ENCODE assay signal across 22 cellular contexts in the genomic region with DNA sequence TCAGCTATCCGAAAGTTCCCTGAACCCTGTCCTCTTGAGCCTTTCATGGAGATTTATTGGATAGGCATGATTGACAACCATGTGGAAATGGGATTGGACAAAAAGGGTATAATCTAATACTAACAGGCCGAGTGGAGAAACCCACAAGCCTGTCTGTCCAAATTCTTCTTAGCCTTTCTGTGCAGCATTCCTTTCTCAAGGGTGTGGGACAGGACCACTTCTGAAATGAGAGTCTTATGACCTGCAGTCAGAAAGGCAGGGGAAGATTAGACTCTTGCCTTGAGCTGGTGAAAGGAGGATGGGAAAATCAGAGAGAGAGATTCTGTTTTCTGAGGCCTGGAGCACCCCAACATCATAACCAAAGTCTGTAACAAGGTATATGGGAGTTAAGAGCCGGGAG.
"Had no signal": no experiment of that assay in that cellular context is flagged by ENCODE, and none has a peak within 500 bp of the region (broad histone marks: within the 10 kb centered on the region; RNA-seq: fewer than 3 reads in every experiment).

No MANE protein-coding gene starts in this region.

- ATAC-seq: left lobe of liver, right lobe of liver had no signal

- H3K36me3 ChIP-seq: cardiac muscle cell, colonic mucosa, right lobe of liver, transverse colon had no signal

- H3K4me1 ChIP-seq: right lobe of liver, testis had no signal

- H3K27ac Mint-ChIP-seq: nephron had no signal

- H3K4me3 ChIP-seq: cardiac muscle cell, colonic mucosa, lung, mucosa of descending colon, right lobe of liver, skin epidermis, testis, transverse colon had no signal

- H3K36me3 Mint-ChIP-seq: activated naive CD8-positive, alpha-beta T cell; brain had no signal

- H3K27me3 Mint-ChIP-seq: activated CD4-positive, alpha-beta T cell treated with anti-CD3 and anti-CD28 coated beads for 36 hours; activated naive CD8-positive, alpha-beta T cell; brain had no signal

- H3K9me3 ChIP-seq: colonic mucosa, mucosa of descending colon, right lobe of liver, testis, transverse colon had no signal

- H3K9me3 Mint-ChIP-seq: brain, nephron had no signal

- H3K27me3 ChIP-seq: cardiac muscle cell, colonic mucosa, right lobe of liver, testis, transverse colon had no signal

- H3K27ac ChIP-seq: cardiac muscle cell, colonic mucosa, right lobe of liver, testis, transverse colon had no signal

- H3K4me3 Mint-ChIP-seq: activated CD4-positive, alpha-beta T cell treated with anti-CD3 and anti-CD28 coated beads for 36 hours; activated naive CD8-positive, alpha-beta T cell; brain; nephron had no signal

- DNase-seq: activated CD4-positive, CD25-positive, alpha-beta regulatory T cell; activated CD8-positive, alpha-beta memory T cell treated with anti-CD3 and anti-CD28 coated beads for 24 hours; activated effector memory CD4-positive, alpha-beta T cell treated with Interleukin-2 at 50 U/mL for 16 hours; activated naive CD4-positive, alpha-beta T cell treated with Interleukin-2 at 50 U/mL for 16 hours; anterior cingulate cortex; cerebellar nuclear complex; colonic mucosa; effector CD8-positive, alpha-beta T cell; mucosa of descending colon; right lobe of liver; stimulated activated CD4-positive, alpha-beta T cell treated with anti-CD3 and anti-CD28 coated beads, Interleukin-12 subunit alpha, Interleukin-12 subunit beta, amount 100 ng/mL, for 4 hours; stimulated activated CD4-positive, alpha-beta T cell treated with anti-CD3 and anti-CD28 coated beads, Interleukin-4, amount 100 ng/mL, for 1 hour; testis; transverse colon had no signal
